8 cellular contexts compared by ENCODE assay signal in genomic region chr14:64503434-64504309, GRCh38. TPM values are rescaled to one million over a fixed set of nuclear protein-coding genes. Genes with fewer than 3 reads are reported as not detected.
DNase-seq lines count a peak whose midpoint lies in the region; ATAC-seq and TF ChIP-seq lines count a peak whose summit lies in the region.

Gene ZBTB25 (minus strand): TSS chr14:64503838. CDS start chr14:64490533, 13,305 bp downstream.

- H3K4me1 Mint-ChIP-seq in natural killer cell, result peaks cover 66 to 73% of the 10 kb centered on the region in 2 donors

- peaks cover 56% of the 10 kb centered on the region for H3K4me1 ChIP-seq in DOHH2 (ENCODE audit: control insufficient read depth, low read length)
- peaks cover 60% of the 10 kb centered on the region for H3K4me1 ChIP-seq in GM23248 (ENCODE audit: insufficient read depth)
- H3K4me1 ChIP-seq in Karpas-422 (ENCODE audit: low read length), result peaks cover 59% of the 10 kb centered on the region

- DNase-seq in GM23248 (peak; percentile 99), Karpas-422 (peak; percentile 99), RPMI8226 (peak; percentile 88), fibroblast of mammary gland (ENCODE audit: low read depth) (peak; percentile 91), natural killer cell (peak; percentile 96)
- DNase-seq in activated T-helper 1 cell treated with anti-CD3 and anti-CD28 coated beads, Interleukin-2, amount 50 U/mL, for 16 hours (ENCODE audit: low read depth in 1 of 2, low spot score in 1 of 2), result peak; percentile 88 to 93
- peak; percentile 95 to 99 (median 98) for DNase-seq in stimulated activated naive CD4-positive, alpha-beta T cell (lab: John Stamatoyannopoulos, UW)

- H3K27ac Mint-ChIP-seq in natural killer cell, result peak within 1 kb of the TSS; percentile 99

- H3F3A ChIP-seq in DOHH2 (ENCODE audit: control insufficient read depth, insufficient read depth) (peaks cover 12% of the 10 kb centered on the region), GM23248 (ENCODE audit: insufficient read depth) (peaks cover 53% of the 10 kb centered on the region)

- intact Hi-C loops in natural killer cell (cut with micrococcal nuclease), result loop anchor here (1.0 to 10.0 kb wide), 5 partner anchors 36 to 201 kb away; partner anchors contain the start of genes AKAP5, HSPA2, MTHFD1 and PLEKHG3

- H3K27me3 ChIP-seq in DOHH2 (ENCODE audit: control insufficient read depth, low read length) (no peaks in the 10 kb centered on the region; the same call in 1 of the 2 replicates), GM23248 (replicated peaks; ENCODE audit: insufficient read depth) (no peaks in the 10 kb centered on the region), Karpas-422 (ENCODE audit: low read length) (no peaks in the 10 kb centered on the region)

- H3K79me2 ChIP-seq in DOHH2 (ENCODE audit: control insufficient read depth, low read length) (peaks cover 89% of the 10 kb centered on the region), GM23248 (ENCODE audit: insufficient read depth) (peaks cover 81% of the 10 kb centered on the region), Karpas-422 (ENCODE audit: low read length) (peaks cover 83% of the 10 kb centered on the region)

- H3K4me3 ChIP-seq in DOHH2 (ENCODE audit: low read length) (peak within 1 kb of the TSS; percentile 87), GM23248 (peak within 1 kb of the TSS; percentile 91), Karpas-422 (ENCODE audit: low read length) (peak within 1 kb of the TSS; percentile 77), fibroblast of mammary gland (ENCODE audit: control insufficient read depth, low read depth, low read length) (peak within 1 kb of the TSS; percentile 83)

- H3K9ac ChIP-seq in GM23248, result peak within 1 kb of the TSS; percentile 99
- peak within 1 kb of the TSS; percentile 97 for H3K9ac ChIP-seq in Karpas-422 (ENCODE audit: low read length)

- peak within 1 kb of the TSS; percentile 98 for H3K4me3 Mint-ChIP-seq in natural killer cell

- peak within 1 kb of the TSS; percentile 90 for H3K4me2 ChIP-seq in DOHH2 (ENCODE audit: low read length)
- H3K4me2 ChIP-seq in GM23248 (ENCODE audit: unreplicated experiment), result peak within 1 kb of the TSS; percentile 98
- H3K4me2 ChIP-seq in Karpas-422 (ENCODE audit: low read depth, low read length, poor library complexity, severe bottlenecking), result peak within 1 kb of the TSS; percentile 98

- H4K20me1 ChIP-seq in DOHH2 (ENCODE audit: control insufficient read depth, insufficient read depth, low read depth, low read length), result peaks cover 13% of the 10 kb centered on the region; the same call in 1 of the 2 replicates
- peaks cover 21% of the 10 kb centered on the region; the same call in 1 of the 2 replicates for H4K20me1 ChIP-seq in GM23248 (ENCODE audit: insufficient read depth)
- H4K20me1 ChIP-seq in Karpas-422 (ENCODE audit: insufficient read depth, low read depth, low read length), result no peaks in the 10 kb centered on the region; the same call in 1 of the 2 replicates

- no peak for TF ChIP-seq CTCF in DOHH2 (IDR thresholded peaks at IDR 0.05; ENCODE audit: low read depth, low read length, poor library complexity, severe bottlenecking)
- TF ChIP-seq CTCF in fibroblast of mammary gland (conservative IDR thresholded peaks at IDR 0.05; ENCODE audit: control insufficient read depth, insufficient read depth, low read depth, low read length), result no peak
- no peak for TF ChIP-seq CTCF in natural killer cell (IDR thresholded peaks at IDR 0.05)

- no peaks in the 10 kb centered on the region for H3K36me3 Mint-ChIP-seq in natural killer cell

- peak; percentile 67 to 85 (median 70) for ATAC-seq in natural killer cell

- H3K9me3 ChIP-seq in DOHH2 (ENCODE audit: control insufficient read depth, insufficient read depth, low read length) (no peaks in the 10 kb centered on the region), GM23248 (ENCODE audit: low read depth) (no peaks in the 10 kb centered on the region), Karpas-422 (ENCODE audit: low read length) (no peaks in the 10 kb centered on the region)

- 1% methylated on average over 46 to 81 of the region's 87 CpGs for WGBS in GM23248 (ENCODE audit: low coverage in 1 of 2, low lambda C conversion rate in 2 of 2, missing lambda C conversion rate in 2 of 2), 2 experiments

- no peaks in the 10 kb centered on the region for H3K9me3 Mint-ChIP-seq in natural killer cell

- H3K27me3 Mint-ChIP-seq in natural killer cell (ENCODE audit: low read depth in 2 of 2), result no peaks in the 10 kb centered on the region

- H3K27ac ChIP-seq in DOHH2 (ENCODE audit: low read depth, low read length) (peak within 1 kb of the TSS; percentile 95), GM23248 (peak within 1 kb of the TSS; percentile 99), Karpas-422 (ENCODE audit: low read length) (peak within 1 kb of the TSS; percentile 96)

- H3K9me2 ChIP-seq in DOHH2 (replicated peaks; ENCODE audit: control insufficient read depth, low read length), result no peaks in the 10 kb centered on the region
- no peaks in the 10 kb centered on the region for H3K9me2 ChIP-seq in GM23248 (ENCODE audit: insufficient read depth)
- H3K9me2 ChIP-seq in Karpas-422 (replicated peaks; ENCODE audit: insufficient read depth, low read length), result no peaks in the 10 kb centered on the region

- H3K36me3 ChIP-seq in DOHH2 (ENCODE audit: control insufficient read depth, low read length) (peaks cover 77% of the 10 kb centered on the region), GM23248 (ENCODE audit: low read depth) (no peaks in the 10 kb centered on the region), Karpas-422 (ENCODE audit: insufficient read depth, low read length) (peaks cover 11% of the 10 kb centered on the region)

- in situ Hi-C loops in GM23248 (cut with MboI), result no loop called here

- H2AFZ ChIP-seq in GM23248 (peak within 1 kb of the TSS; percentile 77), Karpas-422 (ENCODE audit: low read length) (peak within 1 kb of the TSS; percentile 27; the same call in 1 of the 2 replicates)

RNA-seq across cellular contexts. Expression of gene ZBTB25, which starts in this region (rescaled TPM):
- total RNA-seq in GM23248 (2014; rRNA removed; shearing (Covaris generic)), result 3.6 and 7.0 TPM in 2 replicates
- 8.0 and 12.5 TPM in 2 replicates for polyA plus RNA-seq in GM23248 (2016; fragmentation: Nextera tagmentation; extraction: Ambion mirVana)
- total RNA-seq in Karpas-422 (2014; rRNA removed; shearing (Covaris generic); ENCODE audit: low replicate concordance), result 19.6 and 26.3 TPM in 2 replicates
- 10 to 100 TPM; 29.7 to 36.7 (median 31.1) TPM for total RNA-seq in natural killer cell

Comparison
In these comparisons a context has a peak if more than half of its experiments do, and no peak if none do; other contexts are left out.
1. Peak in every context shown above with its lines: DNase-seq, ATAC-seq, H3K4me3 ChIP-seq and H3K27ac ChIP-seq.